ENCODE assay signal across 16 cellular contexts in the genomic region with DNA sequence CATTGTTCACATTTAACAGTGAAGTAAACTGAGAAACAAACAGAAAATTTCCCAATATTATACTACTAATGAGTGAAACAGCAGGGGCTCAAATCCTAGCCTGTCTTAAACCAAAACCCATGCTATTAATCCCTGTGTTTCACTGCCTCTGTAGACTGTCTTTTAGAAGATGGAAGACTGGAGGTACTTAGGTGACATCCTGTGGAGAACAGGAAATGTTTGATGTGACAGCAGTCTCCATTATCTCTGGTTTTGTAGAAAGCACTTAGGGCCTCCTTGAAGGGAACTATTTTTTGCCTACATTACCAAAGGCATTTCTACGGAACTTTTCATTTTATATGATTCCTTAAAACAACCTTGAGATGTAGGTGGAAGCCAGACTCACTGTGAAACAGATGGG.
DNase-seq lines count a peak whose midpoint lies in the region; ATAC-seq and TF ChIP-seq lines count a peak whose summit lies in the region.
"Had no signal": no experiment of that assay in that cellular context is flagged by ENCODE, and none has a peak within 500 bp of the region (broad histone marks: within the 10 kb centered on the region; RNA-seq: fewer than 3 reads in every experiment).

No MANE protein-coding gene starts in this region.

- H3K4me1 Mint-ChIP-seq in nephron: peaks cover 27% of the 10 kb centered on the region
- H3K4me1 Mint-ChIP-seq: activated naive CD8-positive, alpha-beta T cell treated with anti-CD3 and anti-CD28 coated beads, Interleukin-2, amount 10 ng/mL, durations not matched to agents 7 days and 5 days; GM23338 had no signal

- H3K27me3 ChIP-seq in adrenal gland: no peaks in the 10 kb centered on the region
- no peaks in the 10 kb centered on the region for H3K27me3 ChIP-seq in esophagus (ENCODE audit: control insufficient read depth in 1 of 2, insufficient read depth in 2 of 2, low read length in 2 of 2)
- no peaks in the 10 kb centered on the region for H3K27me3 ChIP-seq in thyroid gland
- no peaks in the 10 kb centered on the region for H3K27me3 ChIP-seq in body of pancreas

- ATAC-seq in HG03342 (IDR thresholded peaks at IDR 0.05; ENCODE audit: unreplicated experiment) (no peak), body of pancreas (no peak)
- ATAC-seq: GM23338; stimulated activated naive CD8-positive, alpha-beta T cell treated with anti-CD3 and anti-CD28 coated beads, Interleukin-15, Interleukin-2, amounts not matched to agents 100 U/mL and 50 U/mL, for 24 hours had no signal

- no peak overlapping the region for H3K4me3 Mint-ChIP-seq in nephron
- H3K4me3 Mint-ChIP-seq: activated naive CD8-positive, alpha-beta T cell treated with anti-CD3 and anti-CD28 coated beads, Interleukin-2, amount 10 ng/mL, durations not matched to agents 7 days and 5 days; GM23338 had no signal

- no peak for TF ChIP-seq CTCF in adrenal gland (IDR thresholded peaks at IDR 0.05)
- no peak for TF ChIP-seq CTCF in nephron (IDR thresholded peaks at IDR 0.05; ENCODE audit: unreplicated experiment in 3 of 3)
- no peak for TF ChIP-seq CTCF in thyroid gland (IDR thresholded peaks at IDR 0.05)
- TF ChIP-seq CTCF in body of pancreas (IDR thresholded peaks at IDR 0.05): no peak

- H3K9me3 ChIP-seq in adrenal gland (replicated peaks in 1 of 3) (no peaks in the 10 kb centered on the region), esophagus (ENCODE audit: control insufficient read depth in 2 of 2, insufficient read depth in 1 of 2, low read depth in 1 of 2, low read length in 1 of 2) (no peaks in the 10 kb centered on the region), thyroid gland (no peaks in the 10 kb centered on the region), body of pancreas (no peaks in the 10 kb centered on the region)
- H3K9me3 ChIP-seq: pancreas had no signal

- WGBS in adrenal gland, 4 donors: 48 to 68% (median 58%) methylated on average over 1 of the region's 1 CpG
- WGBS in esophagus, 2 donors: 75 to 78% methylated on average over 1 of the region's 1 CpG
- WGBS in thyroid gland, 2 donors: 78 to 84% methylated on average over 1 of the region's 1 CpG
- WGBS in body of pancreas, 2 donors: 64 to 68% methylated on average over 1 of the region's 1 CpG

- H3K4me3 ChIP-seq in adrenal gland (no peak overlapping the region), esophagus (ENCODE audit: low read depth in 1 of 2, low read length in 2 of 2) (no peak overlapping the region), thyroid gland (replicated peaks in 1 of 3) (no peak overlapping the region), body of pancreas (no peak overlapping the region)
- H3K4me3 ChIP-seq: GM23338, pancreas had no signal

- H3K4me1 ChIP-seq in adrenal gland (replicated peaks in 1 of 2) (no peaks in the 10 kb centered on the region), esophagus (ENCODE audit: control insufficient read depth in 2 of 2, insufficient read depth in 2 of 2, low read length in 1 of 2) (no peaks in the 10 kb centered on the region), thyroid gland (no peaks in the 10 kb centered on the region), body of pancreas (no peaks in the 10 kb centered on the region)
- H3K4me1 ChIP-seq: pancreas had no signal

- intact Hi-C loops in adrenal gland (cut with DNase I) (no loop called here), thyroid gland (cut with DNase I) (no loop called here), body of pancreas (cut with DNase I) (no loop called here)

- DNase-seq in adrenal gland (no peak), thyroid gland (no peak), body of pancreas (no peak), hepatic stellate cell (ENCODE audit: low spot score) (no peak)
- DNase-seq: activated CD4-positive, alpha-beta T cell treated with anti-CD3 and anti-CD28 coated beads, Interleukin-2, amount 50 U/mL, for 4 hours; activated naive CD8-positive, alpha-beta T cell treated with anti-CD3 and anti-CD28 coated beads, Interleukin-2, amount 10 ng/mL, durations not matched to agents 7 days and 5 days; activated T-cell treated with anti-CD3 and anti-CD28 coated beads, Interleukin-2, amount 50 U/mL, for 48 hours; NCI-H1417; NCI-H345; pancreas; RPMI8226; stimulated activated naive CD8-positive, alpha-beta T cell treated with anti-CD3 and anti-CD28 coated beads, Interleukin-15, Interleukin-2, amounts not matched to agents 100 U/mL and 50 U/mL, for 24 hours had no signal

- peak overlapping the region in 3 of 5 donors; percentile 44 to 85 (median 67) for H3K27ac ChIP-seq in adrenal gland
- peak overlapping the region; percentile 65 to 73 for H3K27ac ChIP-seq in esophagus (ENCODE audit: low read depth in 2 of 2, low read length in 1 of 2)
- peak overlapping the region; percentile 39 to 51 (median 39) for H3K27ac ChIP-seq in thyroid gland
- H3K27ac ChIP-seq in body of pancreas: no peak overlapping the region

- no peak for TF ChIP-seq POLR2A in adrenal gland (IDR thresholded peaks at IDR 0.05)
- TF ChIP-seq POLR2A in thyroid gland (IDR thresholded peaks at IDR 0.05): no peak
- TF ChIP-seq POLR2A in body of pancreas (IDR thresholded peaks at IDR 0.05): no peak

- H3K36me3 ChIP-seq in adrenal gland (replicated peaks in 1 of 2) (no peaks in the 10 kb centered on the region), esophagus (ENCODE audit: control insufficient read depth in 2 of 2, insufficient read depth in 2 of 2, low read length in 1 of 2) (no peaks in the 10 kb centered on the region), thyroid gland (no peaks in the 10 kb centered on the region), body of pancreas (replicated peaks in 1 of 2; ENCODE audit: insufficient read depth in 1 of 2, low read depth in 2 of 2) (no peaks in the 10 kb centered on the region)
- H3K36me3 ChIP-seq: pancreas had no signal

- H3K27me3 Mint-ChIP-seq in nephron (ENCODE audit: low read depth): no peaks in the 10 kb centered on the region

- H3K36me3 Mint-ChIP-seq in nephron (ENCODE audit: low read depth): no peaks in the 10 kb centered on the region
- H3K36me3 Mint-ChIP-seq: activated naive CD8-positive, alpha-beta T cell treated with anti-CD3 and anti-CD28 coated beads, Interleukin-2, amount 10 ng/mL, durations not matched to agents 7 days and 5 days had no signal

- peaks cover 39% of the 10 kb centered on the region for H3K9me3 Mint-ChIP-seq in nephron

- peak overlapping the region; percentile 97 to 99 (median 97) for H3K27ac Mint-ChIP-seq in nephron
- H3K27ac Mint-ChIP-seq: activated naive CD8-positive, alpha-beta T cell treated with anti-CD3 and anti-CD28 coated beads, Interleukin-2, amount 10 ng/mL, durations not matched to agents 7 days and 5 days; GM23338 had no signal

Comparison
In these comparisons a context has a peak if more than half of its experiments do, and no peak if none do; other contexts are left out.
1. H3K27ac ChIP-seq: peak in adrenal gland (3 of 5), esophagus (2 of 2) and thyroid gland (3 of 3); none in body of pancreas (0 of 4).